In genomic region chr17:14741516-14741915, GRCh38 we compare ENCODE assay signal across 18 cellular contexts.
A peak's percentile ranks its signal among the peaks of the same experiment; 100 is the strongest.
DNase-seq lines count a peak whose midpoint lies in the region; ATAC-seq, FAIRE-seq and TF ChIP-seq lines count a peak whose summit lies in the region.
"Had no signal": no experiment of that assay in that cellular context is flagged by ENCODE, and none has a peak within 500 bp of the region (broad histone marks: within the 10 kb centered on the region; RNA-seq: fewer than 3 reads in every experiment).

No MANE protein-coding gene starts in this region.

- peaks cover 27% of the 10 kb centered on the region for H3F3A ChIP-seq in smooth muscle cell (ENCODE audit: low read depth)

- WGBS in smooth muscle cell (ENCODE audit: low lambda C conversion rate) = 13% methylated on average over 8 of the region's 8 CpGs

- H3K4me1 ChIP-seq in foreskin keratinocyte (peaks cover 28% of the 10 kb centered on the region), smooth muscle cell (ENCODE audit: low read depth) (peaks cover 26% of the 10 kb centered on the region)
- H3K4me1 ChIP-seq in effector memory CD4-positive, alpha-beta T cell (ENCODE audit: control insufficient read depth, insufficient read depth, low read length, poor library complexity, severe bottlenecking) = no peaks in the 10 kb centered on the region
- H3K4me1 ChIP-seq: parathyroid adenoma, Peyer's patch had no signal

- no peaks in the 10 kb centered on the region for H3K9me3 ChIP-seq in smooth muscle cell (replicated peaks; ENCODE audit: low read depth)
- H3K9me3 ChIP-seq in effector memory CD4-positive, alpha-beta T cell (ENCODE audit: control insufficient read depth, low read length) = no peaks in the 10 kb centered on the region
- H3K9me3 ChIP-seq: Peyer's patch, vagina had no signal

- H3K9ac ChIP-seq in smooth muscle cell (ENCODE audit: low read depth) = peak overlapping the region; percentile 23
- H3K9ac ChIP-seq: parathyroid adenoma had no signal

- H3K4me2 ChIP-seq in smooth muscle cell = peak overlapping the region; percentile 58

- in situ Hi-C loops in astrocyte of the spinal cord (cut with HindIII; ENCODE audit: low sequenced_read_pairs) = no loop called here

- no peaks in the 10 kb centered on the region for H3K79me2 ChIP-seq in smooth muscle cell (ENCODE audit: low read depth)
- H3K79me2 ChIP-seq: parathyroid adenoma had no signal

- no peaks in the 10 kb centered on the region for H3K36me3 ChIP-seq in smooth muscle cell (ENCODE audit: low read depth)
- H3K36me3 ChIP-seq in effector memory CD4-positive, alpha-beta T cell (ENCODE audit: control insufficient read depth, insufficient read depth, low read length) = no peaks in the 10 kb centered on the region
- H3K36me3 ChIP-seq: Peyer's patch, vagina had no signal

- FAIRE-seq in GM19239 (lab: Jason Lieb, UNC) = no peak
- FAIRE-seq: endothelial cell of umbilical vein had no signal

- H3K27me3 ChIP-seq in foreskin keratinocyte (no peaks in the 10 kb centered on the region), smooth muscle cell (ENCODE audit: low read depth) (no peaks in the 10 kb centered on the region)
- no peaks in the 10 kb centered on the region for H3K27me3 ChIP-seq in effector memory CD4-positive, alpha-beta T cell (replicated peaks; ENCODE audit: control insufficient read depth, insufficient read depth, low read length, poor library complexity, severe bottlenecking)
- H3K27me3 ChIP-seq: Peyer's patch, vagina had no signal

- no peak overlapping the region for H3K4me3 ChIP-seq in astrocyte of the spinal cord (ENCODE audit: low read depth, low read length)
- H3K4me3 ChIP-seq in smooth muscle cell = no peak overlapping the region
- no peak overlapping the region for H3K4me3 ChIP-seq in effector memory CD4-positive, alpha-beta T cell (ENCODE audit: insufficient read depth, low read depth, low read length, poor library complexity, severe bottlenecking)
- H3K4me3 ChIP-seq: Peyer's patch, vagina had no signal

- peak; percentile 52 for DNase-seq in HPDE6-E6E7 (ENCODE audit: extremely low spot score)
- DNase-seq in astrocyte of the spinal cord (ENCODE audit: low read depth, low spot score) = peak; percentile 27
- DNase-seq in foreskin keratinocyte = peak; percentile 53 to 62
- no peak for DNase-seq in smooth muscle cell (lab: John Stamatoyannopoulos, UW; ENCODE audit: unreplicated experiment)
- no peak for DNase-seq in NK-92 (lab: John Stamatoyannopoulos, UW; ENCODE audit: unreplicated experiment)
- no peak for DNase-seq in GM19239 (ENCODE audit: insufficient read length, low spot score)
- DNase-seq in effector memory CD4-positive, alpha-beta T cell = no peak
- DNase-seq: activated CD4-positive, alpha-beta T cell treated with anti-CD3 and anti-CD28 coated beads, Interleukin-2, amount 10 ng/mL, durations not matched to agents 24 days and 14 days; amniotic stem cell; KG1; NCI-H1105 treated with DMSO at 0.1 percent for 48 hours; NCI-H748 treated with DMSO at 0.1 percent for 48 hours; Peyer's patch; stimulated activated CD4-positive, alpha-beta T cell treated with anti-CD3 and anti-CD28 coated beads, Interleukin-4, amount 100 ng/mL, for 24 hours had no signal

- H2AFZ ChIP-seq in smooth muscle cell (ENCODE audit: low read depth) = peak overlapping the region; percentile 31
- H2AFZ ChIP-seq: parathyroid adenoma had no signal

- TF ChIP-seq CTCF in astrocyte of the spinal cord (IDR thresholded peaks at IDR 0.05; ENCODE audit: low read depth, low read length) = no peak
- no peak for TF ChIP-seq CTCF in foreskin keratinocyte (conservative IDR thresholded peaks at IDR 0.05)
- TF ChIP-seq CTCF in smooth muscle cell (IDR thresholded peaks at IDR 0.05; ENCODE audit: borderline replicate concordance, insufficient read depth, poor library complexity, severe bottlenecking) = no peak

- H3K27ac ChIP-seq in foreskin keratinocyte = peak overlapping the region; percentile 54
- H3K27ac ChIP-seq in smooth muscle cell (ENCODE audit: low read depth) = peak overlapping the region; percentile 86
- no peak overlapping the region for H3K27ac ChIP-seq in effector memory CD4-positive, alpha-beta T cell (ENCODE audit: insufficient read depth, low read length, poor library complexity, severe bottlenecking)
- H3K27ac ChIP-seq: parathyroid adenoma, Peyer's patch, vagina had no signal

- peak; percentile 43 for ATAC-seq in foreskin keratinocyte
- ATAC-seq: HCT116 had no signal

- no peaks in the 10 kb centered on the region for H4K20me1 ChIP-seq in smooth muscle cell (ENCODE audit: low read depth)

Comparison
In these comparisons a context has a peak if more than half of its experiments do, and no peak if none do; other contexts are left out.
1. DNase-seq: peak in HPDE6-E6E7 (single experiment), astrocyte of the spinal cord (single experiment) and foreskin keratinocyte (2 of 2); none in smooth muscle cell (single experiment), NK-92 (single experiment), GM19239 (single experiment) and effector memory CD4-positive, alpha-beta T cell (0 of 3).